In the genomic region with DNA sequence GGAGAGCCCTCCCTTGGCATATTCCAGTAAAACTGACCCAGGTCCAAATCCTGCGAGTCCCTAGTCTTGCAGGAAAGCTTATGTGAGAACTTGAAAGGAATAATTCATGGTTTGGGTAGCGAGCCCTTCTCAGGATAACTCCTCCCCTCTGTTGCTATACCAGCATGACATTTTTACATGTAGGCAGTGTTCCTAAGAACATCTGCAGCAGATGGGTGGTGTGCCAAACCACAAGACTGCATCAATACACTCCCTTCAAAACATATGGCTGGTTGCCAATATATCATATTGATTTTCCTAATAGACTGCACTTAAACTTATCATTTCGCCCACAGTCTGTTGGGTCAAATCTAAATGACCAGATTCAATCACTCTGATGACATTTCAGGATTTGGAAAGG, we compare ENCODE assay signal across 2 cellular contexts.
A peak's percentile ranks its signal among the peaks of the same experiment; 100 is the strongest.
TF ChIP-seq lines count a peak whose summit lies in the region.

No MANE protein-coding gene starts in this region.

TF ChIP-seq in K562, 482 proteins besides CTCF, POLR2A, EP300 and RAD21:
- TF ChIP-seq MCM7 (IDR thresholded peaks at IDR 0.05) = no peak
- TF ChIP-seq NFIC (IDR thresholded peaks at IDR 0.05) = peak; percentile 34; the same call in 1 of the 2 replicates

TF ChIP-seq in WTC11, 78 proteins besides CTCF, POLR2A, EP300 and RAD21:
- no peak for TF ChIP-seq JAZF1 (CRISPR knock-in tag; IDR thresholded peaks at IDR 0.05)
